In genomic region chr12:12890815-12891645, GRCh38 we compare ENCODE assay signal across 8 cellular contexts. TPM values are rescaled to one million over a fixed set of nuclear protein-coding genes. Genes with fewer than 3 reads are reported as not detected.
DNase-seq lines count a peak whose midpoint lies in the region; ATAC-seq and TF ChIP-seq lines count a peak whose summit lies in the region.

Gene GPRC5A (plus strand): TSS chr12:12891562. CDS start chr12:12908250, 16,688 bp downstream.

- no peaks in the 10 kb centered on the region for H3K79me2 ChIP-seq in KMS-11 (ENCODE audit: insufficient read depth, low read depth)

- peak within 1 kb of the TSS; percentile 36 for H3K4me2 ChIP-seq in KMS-11

- H3K27me3 ChIP-seq in GM06990 (replicated peaks; ENCODE audit: control insufficient read depth, insufficient read depth, low read length) (peaks cover 1% of the 10 kb centered on the region; the same call in 1 of the 2 replicates), KMS-11 (ENCODE audit: insufficient read depth, low read depth) (no peaks in the 10 kb centered on the region), WERI-Rb-1 (ENCODE audit: insufficient read depth, low read depth, severe bottlenecking) (no peaks in the 10 kb centered on the region), layer of hippocampus (ENCODE audit: control insufficient read depth, insufficient read depth, low read length) (no peaks in the 10 kb centered on the region)

- peak; percentile 13 for TF ChIP-seq CTCF in GM06990 (IDR thresholded peaks at IDR 0.05; ENCODE audit: insufficient read depth, low read length, poor library complexity, severe bottlenecking)
- no peak for TF ChIP-seq CTCF in KMS-11 (conservative IDR thresholded peaks at IDR 0.05; ENCODE audit: low read depth, low read length)
- TF ChIP-seq CTCF in WERI-Rb-1 (IDR thresholded peaks at IDR 0.05; ENCODE audit: low read depth, low read length), result peak; percentile 43; the same call in 1 of the 2 replicates

- H3K36me3 ChIP-seq in GM06990 (ENCODE audit: control insufficient read depth, insufficient read depth, low read length) (no peaks in the 10 kb centered on the region), KMS-11 (ENCODE audit: insufficient read depth) (no peaks in the 10 kb centered on the region), WERI-Rb-1 (no peaks in the 10 kb centered on the region)

- ATAC-seq in HG03469 (IDR thresholded peaks at IDR 0.05; ENCODE audit: unreplicated experiment), result no peak

- no peak within 1 kb of the TSS for H3K27ac ChIP-seq in KMS-11
- H3K27ac ChIP-seq in WERI-Rb-1, result peak within 1 kb of the TSS; percentile 87
- peak within 1 kb of the TSS; percentile 39 for H3K27ac ChIP-seq in layer of hippocampus (ENCODE audit: low read depth, low read length)

- no peak within 1 kb of the TSS; the same call in 1 of the 2 replicates for H3K4me3 ChIP-seq in GM06990 (replicated peaks; ENCODE audit: low read depth, low read length)
- H3K4me3 ChIP-seq in KMS-11 (IDR thresholded peaks at IDR 0.05; ENCODE audit: insufficient read depth, low read depth, low read length), result no peak within 1 kb of the TSS
- H3K4me3 ChIP-seq in WERI-Rb-1 (ENCODE audit: low read depth, low read length), result peak within 1 kb of the TSS; percentile 80

- no peaks in the 10 kb centered on the region for H4K20me1 ChIP-seq in KMS-11 (ENCODE audit: insufficient read depth)

- peak within 1 kb of the TSS; percentile 22; the same call in 1 of the 2 replicates for H3K9ac ChIP-seq in KMS-11

- no peaks in the 10 kb centered on the region for H3K9me3 ChIP-seq in WERI-Rb-1 (ENCODE audit: severe bottlenecking)

- DNase-seq in GM06990 (ENCODE audit: extremely low read depth, insufficient read length) (peak; percentile 30), WERI-Rb-1 (peak; percentile 84), dermis blood vessel endothelial cell (peak; percentile 88)
- peak; percentile 54 for DNase-seq in stimulated activated CD4-positive, alpha-beta T cell treated with anti-CD3 and anti-CD28 coated beads, Interleukin-15, amount 100 ng/mL, for 24 hours
- DNase-seq in effector CD8-positive, alpha-beta T cell (lab: John Stamatoyannopoulos, UW), result no peak

- peak within 1 kb of the TSS; percentile 56; the same call in 1 of the 2 replicates for H2AFZ ChIP-seq in KMS-11 (ENCODE audit: low read depth)

- H3K4me1 ChIP-seq in KMS-11 (ENCODE audit: low read depth, poor library complexity, severe bottlenecking), result no peaks in the 10 kb centered on the region

RNA-seq across cellular contexts. Expression of gene GPRC5A, which starts in this region (rescaled TPM):
- 3.2 and 10.7 TPM in 2 replicates for total RNA-seq in dermis blood vessel endothelial cell
